Comparison of ENCODE assay signal across 8 cellular contexts in the genomic region with DNA sequence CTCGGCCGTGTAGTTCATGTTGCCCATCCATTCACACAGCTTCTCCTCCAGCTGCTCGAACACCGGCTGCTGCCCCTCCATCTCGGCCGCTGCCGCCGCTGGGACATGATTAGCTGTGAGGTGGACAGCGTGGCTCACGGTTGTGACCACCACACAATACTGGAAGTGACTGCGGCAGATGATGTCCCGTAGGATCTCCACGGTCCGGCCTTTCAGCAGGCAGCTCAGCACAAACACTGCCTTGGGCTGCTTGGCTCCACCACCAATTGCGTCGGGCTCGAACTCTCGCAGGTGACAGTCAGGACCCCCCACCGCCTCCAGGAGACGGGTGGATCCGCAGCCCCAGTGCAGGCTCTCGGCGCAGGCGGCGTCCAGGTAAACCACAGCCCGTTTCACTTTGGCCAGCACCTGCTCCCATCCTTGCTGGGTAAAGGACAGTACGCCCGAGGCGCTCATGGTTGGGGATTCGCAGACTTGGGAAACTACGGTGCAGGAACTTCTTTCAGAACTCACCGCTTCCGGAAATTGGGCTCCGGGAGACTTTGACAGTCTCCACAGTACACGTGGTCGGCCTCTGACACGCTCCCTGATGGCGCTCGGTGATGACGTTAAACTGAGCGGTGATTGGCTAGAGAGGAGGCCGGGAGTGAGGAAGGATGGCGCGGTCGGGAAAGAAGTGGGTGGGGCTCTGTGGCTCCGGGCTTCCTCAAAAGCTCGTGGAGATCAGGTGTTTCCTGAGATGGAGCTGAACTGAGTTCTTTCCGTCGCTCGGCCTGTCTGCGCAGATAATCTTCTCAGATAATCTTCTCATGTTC. TPM values are rescaled to one million over a fixed set of nuclear protein-coding genes. Genes with fewer than 3 reads are reported as not detected.
DNase-seq lines count a peak whose midpoint lies in the region; ATAC-seq and TF ChIP-seq lines count a peak whose summit lies in the region.

A gene (minus strand): TSS at position 576 of the 815 bp plus-strand sequence.

- intact Hi-C loops in activated CD4-positive, alpha-beta T cell treated with anti-CD3 and anti-CD28 coated beads, Interleukin-2, amount 10 ng/mL, durations not matched to agents 24 days and 14 days (cut with micrococcal nuclease), result loop anchor here (1.0 to 10.0 kb wide), 6 partner anchors 12 to 1523 kb away; a partner anchor contains a TSS
- intact Hi-C loops in left colon (cut with DNase I, micrococcal nuclease), result no loop called here

- ATAC-seq in GM19324 (IDR thresholded peaks at IDR 0.05; ENCODE audit: low FRiP score, unreplicated experiment) (peak; percentile 97), HG03469 (IDR thresholded peaks at IDR 0.05; ENCODE audit: unreplicated experiment) (peak; percentile 91), left colon (peak; percentile 100)

- H3K4me3 Mint-ChIP-seq in activated CD4-positive, alpha-beta T cell treated with anti-CD3 and anti-CD28 coated beads, Interleukin-2, amount 10 ng/mL, durations not matched to agents 24 days and 14 days, result peak within 1 kb of the TSS; percentile 98

- H3K36me3 ChIP-seq in BJ (ENCODE audit: control insufficient read depth, insufficient read depth, low read length), result no peaks in the 10 kb centered on the region

- H3K4me3 ChIP-seq in BJ (ENCODE audit: low read depth, low read length), result peak within 1 kb of the TSS; percentile 93

- POLR2A ChIA-PET in BJ (lab: Charles Lee), result no interaction called here

- DNase-seq in BJ (ENCODE audit: low read depth) (peak; percentile 76), NCI-H526 treated with DMSO at 0.1 percent for 48 hours (lab: John Stamatoyannopoulos, UW) (peak; percentile 94), cortex of kidney (lab: John Stamatoyannopoulos, UW) (peak; percentile 14), left colon (peak; percentile 98 to 99)
- peak; percentile 99 for DNase-seq in activated CD4-positive, alpha-beta T cell treated with anti-CD3 and anti-CD28 coated beads, Interleukin-2, amount 10 ng/mL, durations not matched to agents 24 days and 14 days
- peak; percentile 97 for DNase-seq in stimulated activated CD4-positive, alpha-beta T cell treated with anti-CD3 and anti-CD28 coated beads, Interleukin-1b, Interleukin-23, amount 100 ng/mL, for 48 hours

- no peaks in the 10 kb centered on the region for H3K27me3 ChIP-seq in BJ (ENCODE audit: control insufficient read depth, insufficient read depth, low read length)

- no peak for TF ChIP-seq CTCF in BJ (IDR thresholded peaks at IDR 0.05; ENCODE audit: insufficient read depth, low read depth, low read length)

- peaks cover 15% of the 10 kb centered on the region for H3K27me3 Mint-ChIP-seq in activated CD4-positive, alpha-beta T cell treated with anti-CD3 and anti-CD28 coated beads, Interleukin-2, amount 10 ng/mL, durations not matched to agents 24 days and 14 days

- peaks cover 16% of the 10 kb centered on the region for H3K36me3 Mint-ChIP-seq in activated CD4-positive, alpha-beta T cell treated with anti-CD3 and anti-CD28 coated beads, Interleukin-2, amount 10 ng/mL, durations not matched to agents 24 days and 14 days (ENCODE audit: low read depth)

- H3K4me1 Mint-ChIP-seq in activated CD4-positive, alpha-beta T cell treated with anti-CD3 and anti-CD28 coated beads, Interleukin-2, amount 10 ng/mL, durations not matched to agents 24 days and 14 days, result peaks cover 33% of the 10 kb centered on the region

- peaks cover 15% of the 10 kb centered on the region for H3K9me3 Mint-ChIP-seq in activated CD4-positive, alpha-beta T cell treated with anti-CD3 and anti-CD28 coated beads, Interleukin-2, amount 10 ng/mL, durations not matched to agents 24 days and 14 days

- CTCF ChIA-PET in BJ (lab: Yijun Ruan, JAX), result interaction anchor here (1.0 kb wide), 1 partner anchor 868 kb away, joined by 4 read pairs; no protein-coding TSS in a partner anchor

- H3K27ac Mint-ChIP-seq in activated CD4-positive, alpha-beta T cell treated with anti-CD3 and anti-CD28 coated beads, Interleukin-2, amount 10 ng/mL, durations not matched to agents 24 days and 14 days, result peak within 1 kb of the TSS; percentile 95

RNA-seq across cellular contexts. Expression of the gene that starts here (rescaled TPM):
- 14.8 and 17.4 TPM in 2 replicates for polyA plus RNA-seq in BJ (2011; rRNA removed)
- 35.3 and 44.2 TPM in 2 replicates for polyA minus RNA-seq in BJ (2011; rRNA and poly(A)+ RNA removed)
- 35.0 and 39.9 TPM in 2 replicates for total RNA-seq in activated CD4-positive, alpha-beta T cell treated with anti-CD3 and anti-CD28 coated beads, Interleukin-2, amount 10 ng/mL, durations not matched to agents 24 days and 14 days
- total RNA-seq in left colon, result 10 to 100 TPM; 11.1 to 15.8 TPM

Comparison
In these comparisons a context has a peak if more than half of its experiments do, and no peak if none do; other contexts are left out.
1. Peak in every context shown above with its lines: DNase-seq, ATAC-seq and H3K4me3 ChIP-seq.
2. DNase-seq: peak in every context shown above with its lines; median percentile 99 in activated CD4-positive, alpha-beta T cell treated with anti-CD3 and anti-CD28 coated beads, Interleukin-2, amount 10 ng/mL, durations not matched to agents 24 days and 14 days; 98 in left colon; 97 in stimulated activated CD4-positive, alpha-beta T cell treated with anti-CD3 and anti-CD28 coated beads, Interleukin-1b, Interleukin-23, amount 100 ng/mL, for 48 hours; 94 in NCI-H526 treated with DMSO at 0.1 percent for 48 hours; 76 in BJ; 14 in cortex of kidney.